1 cellular context compared by ENCODE assay signal in the genomic region with DNA sequence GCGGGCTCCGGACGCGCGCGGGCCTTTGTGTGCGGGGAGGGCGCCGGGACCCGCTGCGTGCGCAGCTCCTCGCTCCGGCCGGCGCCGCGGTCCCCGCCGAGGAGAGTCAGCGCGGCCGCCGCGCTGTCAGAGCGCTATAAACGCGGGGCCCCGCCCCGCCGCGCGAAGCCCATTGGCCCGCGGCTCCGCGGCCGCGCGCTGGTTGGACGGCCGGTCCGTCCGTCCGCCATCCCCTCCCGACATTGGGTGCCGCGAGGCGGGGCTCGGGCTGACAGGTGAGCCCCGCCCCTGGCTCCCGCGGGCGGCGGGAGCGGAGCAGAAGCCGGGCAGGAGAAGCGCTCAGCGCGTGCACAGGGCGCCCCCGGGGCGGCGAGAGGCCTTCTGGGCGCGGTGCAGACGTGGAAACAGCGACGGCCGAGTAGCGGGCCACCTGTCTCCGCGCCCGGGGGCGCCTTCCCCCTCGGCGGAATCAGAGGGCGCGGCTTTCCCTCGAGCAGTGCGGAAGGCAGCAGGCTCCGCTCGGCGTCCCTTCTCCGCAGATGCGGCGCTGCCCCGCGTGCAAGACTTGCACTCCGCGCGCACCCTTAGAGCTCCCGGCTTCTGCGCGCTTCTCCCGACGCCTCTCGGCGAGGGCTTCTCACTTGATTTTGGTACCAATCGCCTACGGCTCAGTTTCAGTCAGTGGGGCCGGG.
TF ChIP-seq lines count a peak whose summit lies in the region.

A gene with protein sequence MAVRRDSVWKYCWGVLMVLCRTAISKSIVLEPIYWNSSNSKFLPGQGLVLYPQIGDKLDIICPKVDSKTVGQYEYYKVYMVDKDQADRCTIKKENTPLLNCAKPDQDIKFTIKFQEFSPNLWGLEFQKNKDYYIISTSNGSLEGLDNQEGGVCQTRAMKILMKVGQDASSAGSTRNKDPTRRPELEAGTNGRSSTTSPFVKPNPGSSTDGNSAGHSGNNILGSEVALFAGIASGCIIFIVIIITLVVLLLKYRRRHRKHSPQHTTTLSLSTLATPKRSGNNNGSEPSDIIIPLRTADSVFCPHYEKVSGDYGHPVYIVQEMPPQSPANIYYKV (minus strand): TSS at position 111 of the 692 bp plus-strand sequence. CDS start 698 bp downstream, outside the sequence.

TF ChIP-seq in HepG2, 621 proteins besides CTCF, POLR2A, EP300 and RAD21 (continued from another document and continues in another):
- TF ChIP-seq, protein P1, sequence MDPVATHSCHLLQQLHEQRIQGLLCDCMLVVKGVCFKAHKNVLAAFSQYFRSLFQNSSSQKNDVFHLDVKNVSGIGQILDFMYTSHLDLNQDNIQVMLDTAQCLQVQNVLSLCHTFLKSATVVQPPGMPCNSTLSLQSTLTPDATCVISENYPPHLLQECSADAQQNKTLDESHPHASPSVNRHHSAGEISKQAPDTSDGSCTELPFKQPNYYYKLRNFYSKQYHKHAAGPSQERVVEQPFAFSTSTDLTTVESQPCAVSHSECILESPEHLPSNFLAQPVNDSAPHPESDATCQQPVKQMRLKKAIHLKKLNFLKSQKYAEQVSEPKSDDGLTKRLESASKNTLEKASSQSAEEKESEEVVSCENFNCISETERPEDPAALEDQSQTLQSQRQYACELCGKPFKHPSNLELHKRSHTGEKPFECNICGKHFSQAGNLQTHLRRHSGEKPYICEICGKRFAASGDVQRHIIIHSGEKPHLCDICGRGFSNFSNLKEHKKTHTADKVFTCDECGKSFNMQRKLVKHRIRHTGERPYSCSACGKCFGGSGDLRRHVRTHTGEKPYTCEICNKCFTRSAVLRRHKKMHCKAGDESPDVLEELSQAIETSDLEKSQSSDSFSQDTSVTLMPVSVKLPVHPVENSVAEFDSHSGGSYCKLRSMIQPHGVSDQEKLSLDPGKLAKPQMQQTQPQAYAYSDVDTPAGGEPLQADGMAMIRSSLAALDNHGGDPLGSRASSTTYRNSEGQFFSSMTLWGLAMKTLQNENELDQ (CRISPR knock-in tag; IDR thresholded peaks at IDR 0.05; ENCODE audit: borderline replicate concordance), result no peak
- TF ChIP-seq KDM6A (CRISPR knock-in tag; IDR thresholded peaks at IDR 0.05; ENCODE audit: low read depth) (no peak), TCF12 (IDR thresholded peaks at IDR 0.05) (no peak), TCF12 (CRISPR knock-in tag; IDR thresholded peaks at IDR 0.05) (no peak), ZNF788 (CRISPR knock-in tag; IDR thresholded peaks at IDR 0.05; ENCODE audit: borderline replicate concordance) (no peak), ZNF354B (CRISPR knock-in tag; IDR thresholded peaks at IDR 0.05) (no peak), SIX1 (CRISPR knock-in tag; IDR thresholded peaks at IDR 0.05; ENCODE audit: borderline replicate concordance) (no peak), SYNCRIP (IDR thresholded peaks at IDR 0.05; ENCODE audit: insufficient read depth, low read depth, low read length) (no peak), CCAR2 (optimal IDR thresholded peaks at IDR 0.05; ENCODE audit: low read depth, low read length) (no peak), SATB2 (CRISPR knock-in tag; IDR thresholded peaks at IDR 0.05) (peak; percentile 38; the same call in 1 of the 2 replicates), ZNF546 (CRISPR knock-in tag; conservative IDR thresholded peaks at IDR 0.05) (0 out of 2 replicates have a peak, but pooled peaks have one; percentile 41), PCBP2 (optimal IDR thresholded peaks at IDR 0.05; ENCODE audit: low read depth, low read length, poor library complexity, severe bottlenecking) (no peak), ZNF124 (CRISPR knock-in tag; IDR thresholded peaks at IDR 0.05) (no peak), SAFB2 (CRISPR knock-in tag; IDR thresholded peaks at IDR 0.05; ENCODE audit: borderline replicate concordance, low read depth) (peak; percentile 77; the same call in 1 of the 2 replicates), SRY (CRISPR knock-in tag; IDR thresholded peaks at IDR 0.05) (no peak), ZNF761 (CRISPR knock-in tag; conservative IDR thresholded peaks at IDR 0.05) (peak; percentile 87), FOXK2 (IDR thresholded peaks at IDR 0.05) (no peak), ZNF292 (CRISPR knock-in tag; IDR thresholded peaks at IDR 0.05; ENCODE audit: borderline replicate concordance, low read depth) (no peak), TEAD2 (CRISPR knock-in tag; IDR thresholded peaks at IDR 0.05) (no peak), RORA (CRISPR knock-in tag; IDR thresholded peaks at IDR 0.05) (no peak), BORCS8-MEF2B (CRISPR knock-in tag; IDR thresholded peaks at IDR 0.05) (no peak), ZNF572 (CRISPR knock-in tag; IDR thresholded peaks at IDR 0.05) (no peak), CHD4 (IDR thresholded peaks at IDR 0.05; ENCODE audit: borderline replicate concordance, low read length) (no peak), ZNF589 (CRISPR knock-in tag; conservative IDR thresholded peaks at IDR 0.05) (no peak), ZNF766 (CRISPR knock-in tag; IDR thresholded peaks at IDR 0.05; ENCODE audit: borderline replicate concordance) (peak; percentile 86), PITX1 (CRISPR knock-in tag; IDR thresholded peaks at IDR 0.05) (no peak), ZNF780A (CRISPR knock-in tag; IDR thresholded peaks at IDR 0.05) (no peak), SP5 (CRISPR knock-in tag; IDR thresholded peaks at IDR 0.05; ENCODE audit: borderline replicate concordance, low read depth) (peak; percentile 34), ATF1 (CRISPR knock-in tag; IDR thresholded peaks at IDR 0.05) (no peak), ZNF619 (CRISPR knock-in tag; IDR thresholded peaks at IDR 0.05) (no peak), YY1 (IDR thresholded peaks at IDR 0.05; ENCODE audit: insufficient read depth, insufficient replicate concordance, low read depth, low read length) (no peak), HDAC6 (IDR thresholded peaks at IDR 0.05; ENCODE audit: low read depth, low read length) (no peak), CENPX (CRISPR knock-in tag; IDR thresholded peaks at IDR 0.05) (no peak), ZBTB8A (CRISPR knock-in tag; IDR thresholded peaks at IDR 0.05; ENCODE audit: borderline replicate concordance, low read depth) (peak; percentile 52; the same call in 1 of the 2 replicates), ZKSCAN1 (IDR thresholded peaks at IDR 0.05; ENCODE audit: low read length) (no peak), HOXA5 (CRISPR knock-in tag; IDR thresholded peaks at IDR 0.05) (0 out of 2 replicates have a peak, but pooled peaks have one; percentile 62)
- TF ChIP-seq, protein P2, sequence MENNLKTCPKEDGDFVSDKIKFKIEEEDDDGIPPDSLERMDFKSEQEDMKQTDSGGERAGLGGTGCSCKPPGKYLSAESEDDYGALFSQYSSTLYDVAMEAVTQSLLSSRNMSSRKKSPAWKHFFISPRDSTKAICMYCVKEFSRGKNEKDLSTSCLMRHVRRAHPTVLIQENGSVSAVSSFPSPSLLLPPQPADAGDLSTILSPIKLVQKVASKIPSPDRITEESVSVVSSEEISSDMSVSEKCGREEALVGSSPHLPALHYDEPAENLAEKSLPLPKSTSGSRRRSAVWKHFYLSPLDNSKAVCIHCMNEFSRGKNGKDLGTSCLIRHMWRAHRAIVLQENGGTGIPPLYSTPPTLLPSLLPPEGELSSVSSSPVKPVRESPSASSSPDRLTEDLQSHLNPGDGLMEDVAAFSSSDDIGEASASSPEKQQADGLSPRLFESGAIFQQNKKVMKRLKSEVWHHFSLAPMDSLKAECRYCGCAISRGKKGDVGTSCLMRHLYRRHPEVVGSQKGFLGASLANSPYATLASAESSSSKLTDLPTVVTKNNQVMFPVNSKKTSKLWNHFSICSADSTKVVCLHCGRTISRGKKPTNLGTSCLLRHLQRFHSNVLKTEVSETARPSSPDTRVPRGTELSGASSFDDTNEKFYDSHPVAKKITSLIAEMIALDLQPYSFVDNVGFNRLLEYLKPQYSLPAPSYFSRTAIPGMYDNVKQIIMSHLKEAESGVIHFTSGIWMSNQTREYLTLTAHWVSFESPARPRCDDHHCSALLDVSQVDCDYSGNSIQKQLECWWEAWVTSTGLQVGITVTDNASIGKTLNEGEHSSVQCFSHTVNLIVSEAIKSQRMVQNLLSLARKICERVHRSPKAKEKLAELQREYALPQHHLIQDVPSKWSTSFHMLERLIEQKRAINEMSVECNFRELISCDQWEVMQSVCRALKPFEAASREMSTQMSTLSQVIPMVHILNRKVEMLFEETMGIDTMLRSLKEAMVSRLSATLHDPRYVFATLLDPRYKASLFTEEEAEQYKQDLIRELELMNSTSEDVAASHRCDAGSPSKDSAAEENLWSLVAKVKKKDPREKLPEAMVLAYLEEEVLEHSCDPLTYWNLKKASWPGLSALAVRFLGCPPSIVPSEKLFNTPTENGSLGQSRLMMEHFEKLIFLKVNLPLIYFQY (CRISPR knock-in tag; IDR thresholded peaks at IDR 0.05; ENCODE audit: borderline replicate concordance), result no peak
- TF ChIP-seq, protein P3, sequence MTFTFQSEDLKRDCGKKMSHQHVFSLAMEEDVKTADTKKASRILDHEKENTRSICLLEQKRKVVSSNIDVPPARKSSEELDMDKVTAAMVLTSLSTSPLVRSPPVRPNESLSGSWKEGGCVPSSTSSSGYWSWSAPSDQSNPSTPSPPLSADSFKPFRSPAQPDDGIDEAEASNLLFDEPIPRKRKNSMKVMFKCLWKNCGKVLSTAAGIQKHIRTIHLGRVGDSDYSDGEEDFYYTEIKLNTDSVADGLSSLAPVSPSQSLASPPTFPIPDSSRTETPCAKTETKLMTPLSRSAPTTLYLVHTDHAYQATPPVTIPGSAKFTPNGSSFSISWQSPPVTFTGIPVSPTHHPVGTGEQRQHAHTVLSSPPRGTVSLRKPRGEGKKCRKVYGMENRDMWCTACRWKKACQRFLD (CRISPR knock-in tag; IDR thresholded peaks at IDR 0.05; ENCODE audit: borderline replicate concordance), result peak; percentile 88; the same call in 1 of the 2 replicates
- TF ChIP-seq, protein P4, sequence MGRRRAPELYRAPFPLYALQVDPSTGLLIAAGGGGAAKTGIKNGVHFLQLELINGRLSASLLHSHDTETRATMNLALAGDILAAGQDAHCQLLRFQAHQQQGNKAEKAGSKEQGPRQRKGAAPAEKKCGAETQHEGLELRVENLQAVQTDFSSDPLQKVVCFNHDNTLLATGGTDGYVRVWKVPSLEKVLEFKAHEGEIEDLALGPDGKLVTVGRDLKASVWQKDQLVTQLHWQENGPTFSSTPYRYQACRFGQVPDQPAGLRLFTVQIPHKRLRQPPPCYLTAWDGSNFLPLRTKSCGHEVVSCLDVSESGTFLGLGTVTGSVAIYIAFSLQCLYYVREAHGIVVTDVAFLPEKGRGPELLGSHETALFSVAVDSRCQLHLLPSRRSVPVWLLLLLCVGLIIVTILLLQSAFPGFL (CRISPR knock-in tag; IDR thresholded peaks at IDR 0.05), result no peak
- TF ChIP-seq, protein P5, sequence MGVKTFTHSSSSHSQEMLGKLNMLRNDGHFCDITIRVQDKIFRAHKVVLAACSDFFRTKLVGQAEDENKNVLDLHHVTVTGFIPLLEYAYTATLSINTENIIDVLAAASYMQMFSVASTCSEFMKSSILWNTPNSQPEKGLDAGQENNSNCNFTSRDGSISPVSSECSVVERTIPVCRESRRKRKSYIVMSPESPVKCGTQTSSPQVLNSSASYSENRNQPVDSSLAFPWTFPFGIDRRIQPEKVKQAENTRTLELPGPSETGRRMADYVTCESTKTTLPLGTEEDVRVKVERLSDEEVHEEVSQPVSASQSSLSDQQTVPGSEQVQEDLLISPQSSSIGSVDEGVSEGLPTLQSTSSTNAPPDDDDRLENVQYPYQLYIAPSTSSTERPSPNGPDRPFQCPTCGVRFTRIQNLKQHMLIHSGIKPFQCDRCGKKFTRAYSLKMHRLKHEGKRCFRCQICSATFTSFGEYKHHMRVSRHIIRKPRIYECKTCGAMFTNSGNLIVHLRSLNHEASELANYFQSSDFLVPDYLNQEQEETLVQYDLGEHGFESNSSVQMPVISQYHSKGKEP (CRISPR knock-in tag; IDR thresholded peaks at IDR 0.05), result no peak
- TF ChIP-seq, protein P6, sequence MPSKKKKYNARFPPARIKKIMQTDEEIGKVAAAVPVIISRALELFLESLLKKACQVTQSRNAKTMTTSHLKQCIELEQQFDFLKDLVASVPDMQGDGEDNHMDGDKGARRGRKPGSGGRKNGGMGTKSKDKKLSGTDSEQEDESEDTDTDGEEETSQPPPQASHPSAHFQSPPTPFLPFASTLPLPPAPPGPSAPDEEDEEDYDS (CRISPR knock-in tag; IDR thresholded peaks at IDR 0.05), result peak; percentile 30; the same call in 1 of the 2 replicates
- TF ChIP-seq, protein P7, sequence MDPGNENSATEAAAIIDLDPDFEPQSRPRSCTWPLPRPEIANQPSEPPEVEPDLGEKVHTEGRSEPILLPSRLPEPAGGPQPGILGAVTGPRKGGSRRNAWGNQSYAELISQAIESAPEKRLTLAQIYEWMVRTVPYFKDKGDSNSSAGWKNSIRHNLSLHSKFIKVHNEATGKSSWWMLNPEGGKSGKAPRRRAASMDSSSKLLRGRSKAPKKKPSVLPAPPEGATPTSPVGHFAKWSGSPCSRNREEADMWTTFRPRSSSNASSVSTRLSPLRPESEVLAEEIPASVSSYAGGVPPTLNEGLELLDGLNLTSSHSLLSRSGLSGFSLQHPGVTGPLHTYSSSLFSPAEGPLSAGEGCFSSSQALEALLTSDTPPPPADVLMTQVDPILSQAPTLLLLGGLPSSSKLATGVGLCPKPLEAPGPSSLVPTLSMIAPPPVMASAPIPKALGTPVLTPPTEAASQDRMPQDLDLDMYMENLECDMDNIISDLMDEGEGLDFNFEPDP (CRISPR knock-in tag; conservative IDR thresholded peaks at IDR 0.05), result no peak
- TF ChIP-seq, protein P8, sequence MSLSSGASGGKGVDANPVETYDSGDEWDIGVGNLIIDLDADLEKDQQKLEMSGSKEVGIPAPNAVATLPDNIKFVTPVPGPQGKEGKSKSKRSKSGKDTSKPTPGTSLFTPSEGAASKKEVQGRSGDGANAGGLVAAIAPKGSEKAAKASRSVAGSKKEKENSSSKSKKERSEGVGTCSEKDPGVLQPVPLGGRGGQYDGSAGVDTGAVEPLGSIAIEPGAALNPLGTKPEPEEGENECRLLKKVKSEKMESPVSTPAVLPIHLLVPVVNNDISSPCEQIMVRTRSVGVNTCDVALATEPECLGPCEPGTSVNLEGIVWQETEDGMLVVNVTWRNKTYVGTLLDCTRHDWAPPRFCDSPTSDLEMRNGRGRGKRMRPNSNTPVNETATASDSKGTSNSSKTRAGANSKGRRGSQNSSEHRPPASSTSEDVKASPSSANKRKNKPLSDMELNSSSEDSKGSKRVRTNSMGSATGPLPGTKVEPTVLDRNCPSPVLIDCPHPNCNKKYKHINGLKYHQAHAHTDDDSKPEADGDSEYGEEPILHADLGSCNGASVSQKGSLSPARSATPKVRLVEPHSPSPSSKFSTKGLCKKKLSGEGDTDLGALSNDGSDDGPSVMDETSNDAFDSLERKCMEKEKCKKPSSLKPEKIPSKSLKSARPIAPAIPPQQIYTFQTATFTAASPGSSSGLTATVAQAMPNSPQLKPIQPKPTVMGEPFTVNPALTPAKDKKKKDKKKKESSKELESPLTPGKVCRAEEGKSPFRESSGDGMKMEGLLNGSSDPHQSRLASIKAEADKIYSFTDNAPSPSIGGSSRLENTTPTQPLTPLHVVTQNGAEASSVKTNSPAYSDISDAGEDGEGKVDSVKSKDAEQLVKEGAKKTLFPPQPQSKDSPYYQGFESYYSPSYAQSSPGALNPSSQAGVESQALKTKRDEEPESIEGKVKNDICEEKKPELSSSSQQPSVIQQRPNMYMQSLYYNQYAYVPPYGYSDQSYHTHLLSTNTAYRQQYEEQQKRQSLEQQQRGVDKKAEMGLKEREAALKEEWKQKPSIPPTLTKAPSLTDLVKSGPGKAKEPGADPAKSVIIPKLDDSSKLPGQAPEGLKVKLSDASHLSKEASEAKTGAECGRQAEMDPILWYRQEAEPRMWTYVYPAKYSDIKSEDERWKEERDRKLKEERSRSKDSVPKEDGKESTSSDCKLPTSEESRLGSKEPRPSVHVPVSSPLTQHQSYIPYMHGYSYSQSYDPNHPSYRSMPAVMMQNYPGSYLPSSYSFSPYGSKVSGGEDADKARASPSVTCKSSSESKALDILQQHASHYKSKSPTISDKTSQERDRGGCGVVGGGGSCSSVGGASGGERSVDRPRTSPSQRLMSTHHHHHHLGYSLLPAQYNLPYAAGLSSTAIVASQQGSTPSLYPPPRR (CRISPR knock-in tag; IDR thresholded peaks at IDR 0.05; ENCODE audit: borderline replicate concordance), result no peak
